In genomic region chr10:21526952-21527633, GRCh38 we compare ENCODE assay signal across 8 cellular contexts. TPM values are rescaled to one million over a fixed set of nuclear protein-coding genes. Genes with fewer than 3 reads are reported as not detected.
DNase-seq lines count a peak whose midpoint lies in the region; FAIRE-seq and TF ChIP-seq lines count a peak whose summit lies in the region.

No MANE protein-coding gene starts in this region.

- peak overlapping the region; percentile 86 to 94 for H3K9ac ChIP-seq in stomach smooth muscle (ENCODE audit: low read length in 2 of 2)

- TF ChIP-seq POLR2A in GM12892 (IDR thresholded peaks at IDR 0.05; ENCODE audit: low read depth, low read length) (no peak), erythroblast (IDR thresholded peaks at IDR 0.05; ENCODE audit: low read length) (no peak)

- FAIRE-seq in GM12892 (lab: Jason Lieb, UNC): peak; percentile 86

- H3K4me3 ChIP-seq in stomach smooth muscle (ENCODE audit: low read length in 2 of 2): peak overlapping the region; percentile 64 to 80

- no peaks in the 10 kb centered on the region for H3K36me3 ChIP-seq in stomach smooth muscle (ENCODE audit: control insufficient read depth in 2 of 2, insufficient read depth in 2 of 2, low read length in 2 of 2)

- no peaks in the 10 kb centered on the region for H3K9me3 ChIP-seq in stomach smooth muscle (ENCODE audit: control insufficient read depth in 2 of 2, low read length in 2 of 2)

- DNase-seq in GM12892 (ENCODE audit: insufficient read length) (peak; percentile 39), MV-4-11 (lab: John Stamatoyannopoulos, UW) (peak; percentile 33), erythroblast (lab: John Stamatoyannopoulos, UW) (peak; percentile 82 to 87), mucosa of gallbladder (ENCODE audit: low spot score) (peak; percentile 42), inferior parietal cortex (ENCODE audit: extremely low spot score) (no peak)
- DNase-seq in activated CD8-positive, alpha-beta memory T cell treated with anti-CD3 and anti-CD28 coated beads, Interleukin-2, amount 50 U/mL, for 48 hours: peak; percentile 73

- H3K27me3 ChIP-seq in stomach smooth muscle (ENCODE audit: control insufficient read depth in 1 of 2, insufficient read depth in 2 of 2, low read length in 2 of 2): no peaks in the 10 kb centered on the region

- peaks cover 15% of the 10 kb centered on the region for H3K4me1 ChIP-seq in stomach smooth muscle (ENCODE audit: control insufficient read depth, insufficient read depth, low read length)

- H3K27ac ChIP-seq in 22Rv1: peak overlapping the region; percentile 99
- peak overlapping the region; percentile 97 for H3K27ac ChIP-seq in stomach smooth muscle (ENCODE audit: low read length)

- TF ChIP-seq CTCF in 22Rv1 (IDR thresholded peaks at IDR 0.05): no peak

RNA-seq across cellular contexts. Expression of gene SKIDA1, which starts 1.6 kb away (rescaled TPM):
- 0.17 TPM for polyA plus RNA-seq in GM12892 (2012; ENCODE audit: missing spikeins)
- 1.2 TPM for total RNA-seq in mucosa of gallbladder

RNA-seq across cellular contexts. Expression of gene MLLT10, which starts 6.9 kb away (rescaled TPM):
- 31.1 TPM for polyA plus RNA-seq in GM12892 (2012; ENCODE audit: missing spikeins)
- 33.0 TPM for total RNA-seq in mucosa of gallbladder
